ENCODE assay signal across 10 cellular contexts in the genomic region with DNA sequence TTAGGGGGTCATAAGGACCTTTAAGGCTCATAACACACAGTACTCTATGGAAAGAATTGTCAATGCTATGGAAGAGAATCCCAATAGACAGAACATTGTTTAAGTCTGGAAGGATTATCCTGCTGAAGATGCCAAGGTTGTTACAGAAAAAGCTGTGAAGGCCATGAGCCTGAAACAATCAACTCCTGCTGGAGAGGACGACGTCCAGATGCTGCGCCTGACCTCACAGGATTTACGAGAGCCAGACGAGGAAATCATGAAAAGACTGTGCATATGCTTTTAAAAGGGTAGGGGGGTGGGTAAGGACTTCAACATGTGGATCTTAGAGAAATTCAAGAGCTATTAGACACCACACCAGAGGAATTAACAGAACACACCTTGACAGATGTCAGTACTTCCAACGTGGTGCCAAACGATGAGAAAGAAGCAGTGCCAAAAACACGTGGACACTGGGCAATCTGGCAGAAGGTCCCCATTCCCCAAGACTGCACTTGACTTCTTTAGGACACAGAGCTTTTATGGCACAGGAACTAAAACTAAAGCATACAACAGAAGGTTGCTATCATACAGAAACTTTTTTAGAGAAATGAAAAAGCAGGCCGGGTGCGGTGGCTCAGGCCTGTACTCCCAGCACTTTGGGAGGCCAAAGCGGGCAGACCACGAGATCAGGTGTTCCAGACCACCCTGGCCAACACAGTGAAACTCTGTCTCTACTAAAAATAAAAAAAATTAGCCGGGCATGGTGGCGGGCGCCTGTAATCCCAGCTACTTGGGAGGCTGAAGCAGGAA. TPM values are rescaled to one million over a fixed set of nuclear protein-coding genes. Genes with fewer than 3 reads are reported as not detected.
DNase-seq lines count a peak whose midpoint lies in the region; ATAC-seq and TF ChIP-seq lines count a peak whose summit lies in the region.
"Had no signal": no experiment of that assay in that cellular context is flagged by ENCODE, and none has a peak within 500 bp of the region (broad histone marks: within the 10 kb centered on the region; RNA-seq: fewer than 3 reads in every experiment).

No MANE protein-coding gene starts in this region.

- H3K79me1 ChIP-seq in mesenchymal stem cell (replicated peaks; ENCODE audit: low read length, poor library complexity, severe bottlenecking), result no peaks in the 10 kb centered on the region

- intact Hi-C loops in activated B cell treated with CpG ODN at 0.5 μM for 24 hours (cut with micrococcal nuclease) (loop anchor here (1.0 to 2.0 kb wide), 3 partner anchors 11 to 17 kb away; no protein-coding TSS in a partner anchor), thyroid gland (cut with DNase I) (no loop called here), Calu3 (cut with micrococcal nuclease; ENCODE audit: unreplicated experiment) (no loop called here)

- WGBS in mesenchymal stem cell, result 83% methylated on average over 15 of the region's 15 CpGs
- WGBS in thyroid gland, 2 donors, result 72 to 81% methylated on average over 15 of the region's 15 CpGs
- WGBS in tibial nerve, 2 donors, result 58 to 69% methylated on average over 15 of the region's 15 CpGs

- H3K4me2 ChIP-seq in mesenchymal stem cell (ENCODE audit: low read length, poor library complexity, severe bottlenecking), result no peak overlapping the region

- TF ChIP-seq POLR2A in thyroid gland (IDR thresholded peaks at IDR 0.05) (no peak), tibial nerve (IDR thresholded peaks at IDR 0.05) (no peak)

- H3K4me3 Mint-ChIP-seq in activated B cell treated with CpG ODN at 0.5 μM for 24 hours (peak overlapping the region; percentile 38), Calu3 (ENCODE audit: low read depth, unreplicated experiment) (no peak overlapping the region)

- BruUV-seq in Calu3 (replicated peaks; lab: Mats Ljungman, UMichigan), result no TSS peak

- TF ChIP-seq CTCF in activated B cell treated with CpG ODN at 0.5 μM for 24 hours (IDR thresholded peaks at IDR 0.05), result no peak
- no peak for TF ChIP-seq CTCF in thyroid gland (IDR thresholded peaks at IDR 0.05)
- TF ChIP-seq CTCF in tibial nerve (IDR thresholded peaks at IDR 0.05), result no peak
- TF ChIP-seq CTCF in Calu3 (IDR thresholded peaks at IDR 0.05; ENCODE audit: unreplicated experiment), result no peak

- DNase-seq in activated effector memory CD4-positive, alpha-beta T cell treated with anti-CD3 and anti-CD28 coated beads, Interleukin-2, amount 50 U/mL, for 16 hours, result peak; percentile 25
- no peak for DNase-seq in activated effector memory CD4-positive, alpha-beta T cell treated with Interleukin-2 at 50 U/mL for 16 hours
- no peak for DNase-seq in activated B cell treated with CpG ODN at 0.5 μM for 24 hours
- no peak for DNase-seq in mesenchymal stem cell
- no peak for DNase-seq in thyroid gland
- DNase-seq in tibial nerve (ENCODE audit: low spot score in 2 of 2), result no peak
- DNase-seq in Calu3, result no peak
- no peak for DNase-seq in foreskin melanocyte
- DNase-seq: activated gamma-delta T cell treated with Interleukin-2 at 50 U/mL for 16 hours, SIG-M5 had no signal

- no peak overlapping the region for H3K14ac ChIP-seq in mesenchymal stem cell (ENCODE audit: low read length in 2 of 2)

- H3K9me3 ChIP-seq in mesenchymal stem cell (ENCODE audit: control insufficient read depth, low read length), result no peaks in the 10 kb centered on the region
- H3K9me3 ChIP-seq in thyroid gland, result no peaks in the 10 kb centered on the region
- no peaks in the 10 kb centered on the region for H3K9me3 ChIP-seq in tibial nerve

- CTCF ChIA-PET in activated B cell treated with CpG ODN at 0.5 μM for 24 hours (lab: Charles Lee) (interaction anchor here (1.0 kb wide), 1 partner anchor 17 kb away, joined by 3 read pairs; no protein-coding TSS in a partner anchor), Calu3 (lab: Charles Lee) (no interaction called here)

- H3K36me3 Mint-ChIP-seq in activated B cell treated with CpG ODN at 0.5 μM for 24 hours (ENCODE audit: low read depth), result peaks cover 32% of the 10 kb centered on the region
- peaks cover 26% of the 10 kb centered on the region for H3K36me3 Mint-ChIP-seq in Calu3 (ENCODE audit: insufficient read depth, unreplicated experiment)

- no peak overlapping the region for H2BK5ac ChIP-seq in mesenchymal stem cell (ENCODE audit: low read depth, low read length, poor library complexity, severe bottlenecking)

- no peaks in the 10 kb centered on the region for H3K9me3 Mint-ChIP-seq in activated B cell treated with CpG ODN at 0.5 μM for 24 hours
- H3K9me3 Mint-ChIP-seq in Calu3 (ENCODE audit: low read depth, unreplicated experiment), result no peaks in the 10 kb centered on the region

- H3K4me1 Mint-ChIP-seq in activated B cell treated with CpG ODN at 0.5 μM for 24 hours (peaks cover 72% of the 10 kb centered on the region), Calu3 (ENCODE audit: low read depth, unreplicated experiment) (no peaks in the 10 kb centered on the region)

- peaks cover 6% of the 10 kb centered on the region for H3K4me1 ChIP-seq in mesenchymal stem cell (ENCODE audit: control insufficient read depth, insufficient read depth, low read depth, low read length)
- H3K4me1 ChIP-seq in thyroid gland, result peaks cover 25 to 32% of the 10 kb centered on the region in 2 donors
- peaks cover 0 to 73% (median 15%) of the 10 kb centered on the region in 4 donors for H3K4me1 ChIP-seq in tibial nerve

- H3K36me3 ChIP-seq in mesenchymal stem cell (ENCODE audit: control insufficient read depth in 1 of 2, insufficient read depth in 2 of 2, low read depth in 1 of 2, low read length in 2 of 2) (peaks cover 15 to 18% of the 10 kb centered on the region in 2 experiments), thyroid gland (no peaks in the 10 kb centered on the region), tibial nerve (peaks cover 0 to 9% (median 0%) of the 10 kb centered on the region in 3 donors)

- H3K18ac ChIP-seq in mesenchymal stem cell (ENCODE audit: low read depth in 1 of 2, low read length in 2 of 2), result no peak overlapping the region

- no peak overlapping the region for H4K91ac ChIP-seq in mesenchymal stem cell (ENCODE audit: low read length)

- no peak overlapping the region for H2AK5ac ChIP-seq in mesenchymal stem cell (ENCODE audit: low read length, severe bottlenecking)

- no peak overlapping the region for H2BK15ac ChIP-seq in mesenchymal stem cell (ENCODE audit: low read depth, poor library complexity, severe bottlenecking)

- no peak overlapping the region for H2BK120ac ChIP-seq in mesenchymal stem cell (ENCODE audit: low read depth, low read length)

- H4K8ac ChIP-seq in mesenchymal stem cell (ENCODE audit: low read length), result no peak overlapping the region

- H3K27me3 Mint-ChIP-seq in activated B cell treated with CpG ODN at 0.5 μM for 24 hours (no peaks in the 10 kb centered on the region), Calu3 (ENCODE audit: unreplicated experiment) (no peaks in the 10 kb centered on the region)

- H3K27ac Mint-ChIP-seq in activated B cell treated with CpG ODN at 0.5 μM for 24 hours, result peak overlapping the region; percentile 79
- H3K27ac Mint-ChIP-seq in Calu3 (ENCODE audit: unreplicated experiment), result no peak overlapping the region

- H3K9ac ChIP-seq in mesenchymal stem cell (ENCODE audit: low read length), result peak overlapping the region; percentile 16

- peak; percentile 78 for ATAC-seq in activated B cell treated with CpG ODN at 0.5 μM for 24 hours (ENCODE audit: low read depth)

- H2AFZ ChIP-seq in mesenchymal stem cell (ENCODE audit: low read depth, low read length), result no peak overlapping the region

- POLR2A ChIA-PET in activated B cell treated with CpG ODN at 0.5 μM for 24 hours (lab: Charles Lee), result interaction anchor here (0.5 to 1.6 kb wide), 10 partner anchors 14 to 285 kb away, joined by 3 to 7 read pairs (median 5); no protein-coding TSS in a partner anchor

- H3K27me3 ChIP-seq in mesenchymal stem cell (ENCODE audit: control insufficient read depth in 1 of 2, insufficient read depth in 1 of 2, low read length in 2 of 2), result no peaks in the 10 kb centered on the region
- H3K27me3 ChIP-seq in thyroid gland, result no peaks in the 10 kb centered on the region
- no peaks in the 10 kb centered on the region for H3K27me3 ChIP-seq in tibial nerve

- H3K4ac ChIP-seq in mesenchymal stem cell (ENCODE audit: low read depth in 1 of 2, low read length in 2 of 2), result no peak overlapping the region

- H3K27ac ChIP-seq in mesenchymal stem cell (ENCODE audit: low read length, poor library complexity, severe bottlenecking), result no peak overlapping the region
- peak overlapping the region; percentile 29 to 62 (median 29) for H3K27ac ChIP-seq in thyroid gland
- H3K27ac ChIP-seq in tibial nerve, result peak overlapping the region in 2 of 4 donors; percentile 49 to 56

- H2BK12ac ChIP-seq in mesenchymal stem cell (ENCODE audit: low read length in 2 of 2), result no peak overlapping the region

- TF ChIP-seq EP300 in tibial nerve (IDR thresholded peaks at IDR 0.05), result no peak

- H3K23ac ChIP-seq in mesenchymal stem cell (ENCODE audit: low read length in 2 of 2), result no peak overlapping the region

- no peak overlapping the region for H3K4me3 ChIP-seq in mesenchymal stem cell (ENCODE audit: insufficient read depth in 1 of 2, low read depth in 1 of 2, low read length in 2 of 2)
- H3K4me3 ChIP-seq in thyroid gland (replicated peaks in 1 of 3), result no peak overlapping the region
- no peak overlapping the region for H3K4me3 ChIP-seq in tibial nerve

RNA-seq across cellular contexts. Expression of a gene that starts 43.2 kb away (rescaled TPM):
- total RNA-seq in activated B cell treated with CpG ODN at 0.5 μM for 24 hours, result 266 and 302 TPM in 2 replicates
- 252 TPM for polyA plus RNA-seq in mesenchymal stem cell (2013, experiment 1 of 2)
- polyA plus RNA-seq in mesenchymal stem cell (2013, experiment 2 of 2), result 253 TPM
- 100 to 1,000 TPM; 154 to 200 (median 174) TPM for total RNA-seq in thyroid gland
- total RNA-seq in tibial nerve, result 100 to 1,000 TPM; 150 to 191 (median 159) TPM
- total RNA-seq in Calu3 (2022), result 251 and 252 TPM in 2 replicates
